Comparison of ENCODE assay signal across 8 cellular contexts in genomic region chr2:106192752-106193490, GRCh38. TPM values are rescaled to one million over a fixed set of nuclear protein-coding genes. Genes with fewer than 3 reads are reported as not detected.
DNase-seq lines count a peak whose midpoint lies in the region; ATAC-seq and TF ChIP-seq lines count a peak whose summit lies in the region.

No MANE protein-coding gene starts in this region.

- H3K27ac ChIP-seq in IMR-90 (ENCODE audit: insufficient read depth, low read length) = peak overlapping the region; percentile 43; the same call in 1 of the 2 replicates

- H2BK20ac ChIP-seq in IMR-90 (ENCODE audit: low read depth, low read length) = no peak overlapping the region

- H3K18ac ChIP-seq in IMR-90 (ENCODE audit: low read depth, low read length) = no peak overlapping the region

- WGBS in IMR-90 (ENCODE audit: extremely low coverage in 2 of 2, insufficient read length in 1 of 2), 2 experiments = 0% methylated on average over 1 of the region's 14 CpGs; no CpG with 5 or more reads in 1 of the 2 experiments

- peak overlapping the region; percentile 5; the same call in 1 of the 2 replicates for H3K23ac ChIP-seq in IMR-90 (ENCODE audit: low read depth, low read length)

- no peaks in the 10 kb centered on the region for H3K36me3 ChIP-seq in IMR-90 (ENCODE audit: control insufficient read depth, insufficient read depth, low read length)

- H4K20me1 ChIP-seq in IMR-90 (ENCODE audit: insufficient read depth, low read length) = peaks cover 11% of the 10 kb centered on the region; the same call in 1 of the 2 replicates

- no TSS peak for BruUV-seq in IMR-90 (replicated peaks; lab: Mats Ljungman, UMichigan)

- no peaks in the 10 kb centered on the region for H3K27me3 ChIP-seq in IMR-90 (ENCODE audit: control insufficient read depth, insufficient read depth, low read length)

- in situ Hi-C loops in IMR-90 (cut with MboI; ENCODE audit: low sequenced_read_pairs) = no loop called here

- POLR2A ChIA-PET in IMR-90 (lab: Charles Lee; ENCODE audit: unreplicated experiment) = interaction anchor here (0.6 kb wide), 1 partner anchor 23 kb away, joined by 4 read pairs; no protein-coding TSS in a partner anchor

- DNase-seq in GM03348 (ENCODE audit: low spot score) (peak; percentile 79), IMR-90 (peak; percentile 87), SK-N-DZ (ENCODE audit: low spot score) (peak; percentile 49), amniotic epithelial cell (ENCODE audit: low read depth) (peak; percentile 90), inferior parietal cortex (ENCODE audit: extremely low spot score) (peak; percentile 18), NCI-H1930 (lab: John Stamatoyannopoulos, UW) (no peak)
- peak; percentile 28 to 32 for DNase-seq in stimulated activated CD4-positive, alpha-beta T cell treated with anti-CD3 and anti-CD28 coated beads, Interleukin-1b, Interleukin-23, amount 100 ng/mL, for 4 hours (ENCODE audit: low read depth in 2 of 2)

- peak overlapping the region; percentile 98 for H2AFZ ChIP-seq in IMR-90 (replicated peaks; ENCODE audit: low read length, poor library complexity)

- no peak overlapping the region for H4K8ac ChIP-seq in IMR-90 (ENCODE audit: low read depth in 2 of 2, low read length in 2 of 2)

- no peak overlapping the region for H4K91ac ChIP-seq in IMR-90 (ENCODE audit: insufficient read depth, low read depth, low read length)

- H3K4ac ChIP-seq in IMR-90 (ENCODE audit: low read depth, low read length) = peak overlapping the region; percentile 1; the same call in 1 of the 2 replicates

- 0 out of 2 replicates have a peak overlapping the region, but pooled peaks have one; percentile 12 for H2AK5ac ChIP-seq in IMR-90 (ENCODE audit: low read depth, low read length)

- peak overlapping the region; percentile 82 for H3K4me2 ChIP-seq in IMR-90 (ENCODE audit: low read depth, low read length)

- H2AK9ac ChIP-seq in IMR-90 (replicated peaks; ENCODE audit: low read depth, low read length, poor library complexity) = peak overlapping the region; percentile 30

- H2BK15ac ChIP-seq in IMR-90 (ENCODE audit: low read depth, low read length) = no peak overlapping the region

- ATAC-seq in GM21717 (IDR thresholded peaks at IDR 0.05; ENCODE audit: unreplicated experiment) (peak; percentile 61), IMR-90 (ENCODE audit: low read depth) (peak; percentile 28)

- H3K56ac ChIP-seq in IMR-90 (ENCODE audit: extremely low read depth, insufficient read depth, low read length) = no peak overlapping the region

- H4K5ac ChIP-seq in IMR-90 (ENCODE audit: low read depth, low read length) = no peak overlapping the region

- intact Hi-C loops in IMR-90 (cut with micrococcal nuclease) = loop anchor here (5.0 to 10.0 kb wide), 4 partner anchors 51 to 618 kb away; no protein-coding TSS in a partner anchor

- CTCF ChIA-PET in IMR-90 (lab: Yijun Ruan, JAX) = interaction anchor here (0.9 kb wide), 2 partner anchors 14 to 84 kb away, joined by 3 read pairs; no protein-coding TSS in a partner anchor

- H3K14ac ChIP-seq in IMR-90 (replicated peaks; ENCODE audit: low read depth, low read length) = peak overlapping the region; percentile 1; the same call in 1 of the 2 replicates

- TF ChIP-seq POLR2A in IMR-90 (IDR thresholded peaks at IDR 0.05; ENCODE audit: low read depth, low read length) = no peak

- H3K4me3 ChIP-seq in IMR-90 (ENCODE audit: insufficient read depth, low read depth, low read length) = peak overlapping the region; percentile 87

- peak overlapping the region; percentile 59 for H3K9ac ChIP-seq in IMR-90 (ENCODE audit: low read depth, low read length)

- no peak for TF ChIP-seq RAD21 in IMR-90 (IDR thresholded peaks at IDR 0.05; ENCODE audit: low read length)

- peaks cover 13% of the 10 kb centered on the region for H3K9me1 ChIP-seq in IMR-90 (ENCODE audit: insufficient read depth, low read length)

- peaks cover 9% of the 10 kb centered on the region for H3K4me1 ChIP-seq in IMR-90 (ENCODE audit: control insufficient read depth, insufficient read depth, low read length)

- TF ChIP-seq CTCF in IMR-90 (conservative IDR thresholded peaks at IDR 0.05; ENCODE audit: low read depth, low read length) = no peak

- H2BK120ac ChIP-seq in IMR-90 (ENCODE audit: low read depth, low read length) = no peak overlapping the region

- H2BK5ac ChIP-seq in IMR-90 (ENCODE audit: low read depth, low read length, poor library complexity, severe bottlenecking) = peak overlapping the region; percentile 1

- dilution Hi-C loops in IMR-90 (cut with HindIII; ENCODE audit: low sequenced_read_pairs, unreplicated experiment) = no loop called here

- H3K9me3 ChIP-seq in IMR-90 (ENCODE audit: control insufficient read depth, insufficient read depth, low read length) = no peaks in the 10 kb centered on the region

- H3K79me1 ChIP-seq in IMR-90 (ENCODE audit: low read depth in 1 of 2, low read length in 2 of 2) = peaks cover 18 to 43% of the 10 kb centered on the region in 2 experiments

TF ChIP-seq in IMR-90, 13 proteins besides CTCF, POLR2A, EP300 and RAD21:
- TF ChIP-seq, protein P1, sequence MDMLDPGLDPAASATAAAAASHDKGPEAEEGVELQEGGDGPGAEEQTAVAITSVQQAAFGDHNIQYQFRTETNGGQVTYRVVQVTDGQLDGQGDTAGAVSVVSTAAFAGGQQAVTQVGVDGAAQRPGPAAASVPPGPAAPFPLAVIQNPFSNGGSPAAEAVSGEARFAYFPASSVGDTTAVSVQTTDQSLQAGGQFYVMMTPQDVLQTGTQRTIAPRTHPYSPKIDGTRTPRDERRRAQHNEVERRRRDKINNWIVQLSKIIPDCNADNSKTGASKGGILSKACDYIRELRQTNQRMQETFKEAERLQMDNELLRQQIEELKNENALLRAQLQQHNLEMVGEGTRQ (IDR thresholded peaks at IDR 0.05; ENCODE audit: low read depth, low read length) = no peak
- TF ChIP-seq NFE2L2 (IDR thresholded peaks at IDR 0.05; ENCODE audit: low read depth, low read length) (no peak), FOS (IDR thresholded peaks at IDR 0.05; ENCODE audit: low read depth, low read length) (peak; percentile 57), MXI1 (IDR thresholded peaks at IDR 0.05; ENCODE audit: borderline replicate concordance, low read depth, low read length) (no peak; the same call in 1 of the 2 replicates), SMC3 (IDR thresholded peaks at IDR 0.05; ENCODE audit: low read depth, low read length) (no peak), BHLHE40 (IDR thresholded peaks at IDR 0.05; ENCODE audit: low read depth, low read length) (no peak), CHD1 (IDR thresholded peaks at IDR 0.05; ENCODE audit: low read depth, low read length) (no peak), RFX5 (IDR thresholded peaks at IDR 0.05; ENCODE audit: low read depth, low read length) (no peak), CEBPB (IDR thresholded peaks at IDR 0.05; ENCODE audit: low read depth, low read length) (peak; percentile 92), MAFK (IDR thresholded peaks at IDR 0.05; ENCODE audit: low read depth, low read length) (no peak)
- TF ChIP-seq, protein P2, sequence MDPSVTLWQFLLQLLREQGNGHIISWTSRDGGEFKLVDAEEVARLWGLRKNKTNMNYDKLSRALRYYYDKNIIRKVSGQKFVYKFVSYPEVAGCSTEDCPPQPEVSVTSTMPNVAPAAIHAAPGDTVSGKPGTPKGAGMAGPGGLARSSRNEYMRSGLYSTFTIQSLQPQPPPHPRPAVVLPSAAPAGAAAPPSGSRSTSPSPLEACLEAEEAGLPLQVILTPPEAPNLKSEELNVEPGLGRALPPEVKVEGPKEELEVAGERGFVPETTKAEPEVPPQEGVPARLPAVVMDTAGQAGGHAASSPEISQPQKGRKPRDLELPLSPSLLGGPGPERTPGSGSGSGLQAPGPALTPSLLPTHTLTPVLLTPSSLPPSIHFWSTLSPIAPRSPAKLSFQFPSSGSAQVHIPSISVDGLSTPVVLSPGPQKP (IDR thresholded peaks at IDR 0.05; ENCODE audit: borderline replicate concordance, low read depth, low read length) = no peak
TF ChIP-seq in IMR-90: peak in this region for 2.

RNA-seq across cellular contexts. Expression of gene UXS1, which starts 1.2 kb away (rescaled TPM):
- total RNA-seq in IMR-90 (2012; rRNA removed) = 24.7 and 33.7 TPM in 2 replicates
- polyA plus RNA-seq in IMR-90 (2012; rRNA removed) = 54.1 and 54.3 TPM in 2 replicates
- polyA plus RNA-seq in IMR-90 (2012; cell fraction: cytosol; rRNA removed) = 31.1 and 35.6 TPM in 2 replicates
- polyA plus RNA-seq in IMR-90 (2012; cell fraction: nucleus; rRNA removed; ENCODE audit: low replicate concordance) = 22.8 and 23.4 TPM in 2 replicates
- 13.5 and 17.7 TPM in 2 replicates for polyA plus RNA-seq in SK-N-DZ (2014; cell fraction: cytosol; rRNA removed)
- polyA plus RNA-seq in SK-N-DZ (2014; cell fraction: nucleus; rRNA removed) = 23.8 and 51.1 TPM in 2 replicates

Comparison
In these comparisons a context has a peak if more than half of its experiments do, and no peak if none do; other contexts are left out.
1. DNase-seq: peak in GM03348 (single experiment), IMR-90 (single experiment), SK-N-DZ (single experiment), amniotic epithelial cell (single experiment), inferior parietal cortex (single experiment) and stimulated activated CD4-positive, alpha-beta T cell treated with anti-CD3 and anti-CD28 coated beads, Interleukin-1b, Interleukin-23, amount 100 ng/mL, for 4 hours (2 of 2); none in NCI-H1930 (0 of 2).